9 cellular contexts compared by ENCODE assay signal in genomic region chr10:50512743-50513416, GRCh38.
DNase-seq lines count a peak whose midpoint lies in the region; ATAC-seq and TF ChIP-seq lines count a peak whose summit lies in the region.
"Had no signal": no experiment of that assay in that cellular context is flagged by ENCODE, and none has a peak within 500 bp of the region (broad histone marks: within the 10 kb centered on the region; RNA-seq: fewer than 3 reads in every experiment).

No MANE protein-coding gene starts in this region.

- in situ Hi-C loops in KBM-7 (cut with MboI; ENCODE audit: low pct_unique_long_range_greater_than_20kb, low sequenced_read_pairs) = no loop called here

- peaks cover 27% of the 10 kb centered on the region for H3K36me3 Mint-ChIP-seq in activated T-cell treated with anti-CD3 and anti-CD28 coated beads, Interleukin-2, amount 50 U/mL, for 4 hours (ENCODE audit: insufficient read depth)
- H3K36me3 Mint-ChIP-seq: mesothelial cell of epicardium had no signal

- TF ChIP-seq EP300 in gastroesophageal sphincter (IDR thresholded peaks at IDR 0.05) = no peak

- ATAC-seq in activated T-cell treated with anti-CD3 and anti-CD28 coated beads, Interleukin-2, amount 50 U/mL, for 4 hours = peak; percentile 33 to 58
- ATAC-seq in HG02623 (IDR thresholded peaks at IDR 0.05; ENCODE audit: unreplicated experiment) = peak; percentile 36
- no peak for ATAC-seq in gastroesophageal sphincter

- no peaks in the 10 kb centered on the region for H3K9me3 ChIP-seq in OCI-LY3 (ENCODE audit: insufficient read depth, low read length)
- no peaks in the 10 kb centered on the region for H3K9me3 ChIP-seq in spleen
- H3K9me3 ChIP-seq in gastroesophageal sphincter = no peaks in the 10 kb centered on the region

- no peak overlapping the region for H2AFZ ChIP-seq in OCI-LY3 (ENCODE audit: low read depth, low read length)

- H3K9me3 Mint-ChIP-seq in activated T-cell treated with anti-CD3 and anti-CD28 coated beads, Interleukin-2, amount 50 U/mL, for 4 hours = no peaks in the 10 kb centered on the region
- H3K9me3 Mint-ChIP-seq: mesothelial cell of epicardium had no signal

- peak overlapping the region; percentile 74 for H3K9ac ChIP-seq in OCI-LY3 (ENCODE audit: low read length)

- peak overlapping the region; percentile 31 for H3K4me3 Mint-ChIP-seq in activated T-cell treated with anti-CD3 and anti-CD28 coated beads, Interleukin-2, amount 50 U/mL, for 4 hours
- H3K4me3 Mint-ChIP-seq: mesothelial cell of epicardium had no signal

- H3K4me3 ChIP-seq in OCI-LY3 (ENCODE audit: low read length) (peak overlapping the region; percentile 57), spleen (peak overlapping the region in 1 of 8 donors; percentile 35), gastroesophageal sphincter (no peak overlapping the region)

- peaks cover 72% of the 10 kb centered on the region for H3K4me1 Mint-ChIP-seq in activated T-cell treated with anti-CD3 and anti-CD28 coated beads, Interleukin-2, amount 50 U/mL, for 4 hours (ENCODE audit: low read depth)

- no peak for TF ChIP-seq POLR2A in spleen (IDR thresholded peaks at IDR 0.05)
- TF ChIP-seq POLR2A in gastroesophageal sphincter (IDR thresholded peaks at IDR 0.05) = no peak

- H3K4me2 ChIP-seq in OCI-LY3 (ENCODE audit: low read length) = peak overlapping the region; percentile 85

- H3K27me3 Mint-ChIP-seq in activated T-cell treated with anti-CD3 and anti-CD28 coated beads, Interleukin-2, amount 50 U/mL, for 4 hours (ENCODE audit: low read depth) = no peaks in the 10 kb centered on the region

- no peak for DNase-seq in activated T-cell treated with anti-CD3 and anti-CD28 coated beads, Interleukin-2, amount 50 U/mL, for 4 hours
- no peak for DNase-seq in activated T-cell treated with anti-CD3 and anti-CD28 coated beads, Interleukin-2, amount 50 U/mL, for 1 hour
- no peak for DNase-seq in spleen
- DNase-seq in activated effector memory CD4-positive, alpha-beta T cell treated with anti-CD3 and anti-CD28 coated beads, Interleukin-2, amount 50 U/mL, for 16 hours = no peak
- no peak for DNase-seq in KBM-7

- H3K27me3 ChIP-seq in OCI-LY3 (ENCODE audit: low read depth, low read length) (no peaks in the 10 kb centered on the region), spleen (replicated peaks in 1 of 7) (no peaks in the 10 kb centered on the region), gastroesophageal sphincter (no peaks in the 10 kb centered on the region)

- H3K36me3 ChIP-seq in OCI-LY3 (replicated peaks; ENCODE audit: low read depth, low read length) (no peaks in the 10 kb centered on the region), spleen (peaks cover 0 to 5% (median 0%) of the 10 kb centered on the region in 6 donors), gastroesophageal sphincter (no peaks in the 10 kb centered on the region)

- H3K27ac ChIP-seq in OCI-LY3 (ENCODE audit: low read length) = peak overlapping the region; percentile 99
- peak overlapping the region in 5 of 8 donors; percentile 16 to 62 (median 34) for H3K27ac ChIP-seq in spleen
- peak overlapping the region in 2 of 4 donors; percentile 3 to 40 for H3K27ac ChIP-seq in gastroesophageal sphincter

- TF ChIP-seq CTCF in OCI-LY3 (IDR thresholded peaks at IDR 0.05; ENCODE audit: low read depth, low read length) (no peak), spleen (IDR thresholded peaks at IDR 0.05 in 8 of 11, conservative IDR thresholded peaks at IDR 0.05 in 3 of 11) (no peak), gastroesophageal sphincter (IDR thresholded peaks at IDR 0.05) (no peak)

- H3K4me1 ChIP-seq in OCI-LY3 (ENCODE audit: low read length) (peaks cover 70% of the 10 kb centered on the region), spleen (peaks cover 4 to 36% (median 30%) of the 10 kb centered on the region in 6 donors), gastroesophageal sphincter (peaks cover 7 to 58% (median 9%) of the 10 kb centered on the region in 3 donors)

- WGBS in spleen, 5 donors = 55 to 70% (median 69%) methylated on average over 3 of the region's 3 CpGs
- 90 to 100% methylated on average over 1 to 3 of the region's 3 CpGs for WGBS in gastroesophageal sphincter (ENCODE audit: low coverage in 1 of 2), 2 donors

- peaks cover 18% of the 10 kb centered on the region for H3K79me2 ChIP-seq in OCI-LY3 (ENCODE audit: low read length)

- H4K20me1 ChIP-seq in OCI-LY3 (ENCODE audit: insufficient read depth, low read length) = no peaks in the 10 kb centered on the region

- intact Hi-C loops in spleen (cut with DNase I; ENCODE audit: low total_unique reads) = no loop called here
